In genomic region chr2:151616760-151617339, GRCh38 we compare ENCODE assay signal across 23 cellular contexts.
"Had no signal": no experiment of that assay in that cellular context is flagged by ENCODE, and none has a peak within 500 bp of the region (broad histone marks: within the 10 kb centered on the region; RNA-seq: fewer than 3 reads in every experiment).

No MANE protein-coding gene starts in this region.

- H3K9me3 Mint-ChIP-seq: activated CD8-positive, alpha-beta T cell treated with anti-CD3 and anti-CD28 coated beads for 36 hours; activated naive CD8-positive, alpha-beta T cell treated with anti-CD3 and anti-CD28 coated beads, Interleukin-2, amount 50 U/mL, for 24 hours; activated T-helper 17 cell treated with anti-CD3 and anti-CD28 coated beads, Interleukin-2, amount 50 U/mL, for 72 hours; natural killer cell had no signal

- DNase-seq: activated CD4-positive, alpha-beta T cell treated with anti-CD3 and anti-CD28 coated beads, Interleukin-2, amount 10 ng/mL, durations not matched to agents 24 days and 14 days; activated CD8-positive, alpha-beta T cell treated with anti-CD3 and anti-CD28 coated beads for 36 hours; activated naive CD4-positive, alpha-beta T cell treated with Interleukin-2 at 50 U/mL for 16 hours; activated naive CD8-positive, alpha-beta T cell treated with anti-CD3 and anti-CD28 coated beads, Interleukin-2, amount 50 U/mL, for 24 hours; activated T-cell treated with anti-CD3 and anti-CD28 coated beads, Interleukin-2, amount 50 U/mL, for 1 hour; anterior cingulate cortex; effector CD4-positive, alpha-beta T cell; foreskin keratinocyte; hypothalamus; kidney; natural killer cell; retina; stimulated activated CD4-positive, alpha-beta T cell treated with anti-CD3 and anti-CD28 coated beads, Interleukin-12 subunit alpha, Interleukin-12 subunit beta, amount 100 ng/mL, for 4 hours; stimulated activated CD4-positive, alpha-beta T cell treated with anti-CD3 and anti-CD28 coated beads, Interleukin-1b, Interleukin-23, amount 100 ng/mL, for 48 hours; stimulated activated naive CD4-positive, alpha-beta T cell treated with Interleukin-2 at 50 U/mL for 16 hours; T-helper 1 cell; T1000; thyroid gland had no signal

- H3K36me3 Mint-ChIP-seq: natural killer cell had no signal

- H3K4me3 ChIP-seq: coronary artery, lung, thyroid gland had no signal

- FAIRE-seq: kidney had no signal

- H3K27me3 ChIP-seq: foreskin keratinocyte, neutrophil, thyroid gland had no signal

- H3K27ac Mint-ChIP-seq: activated CD4-positive, alpha-beta T cell treated with anti-CD3 and anti-CD28 coated beads, Interleukin-2, amount 10 ng/mL, durations not matched to agents 24 days and 14 days; activated CD8-positive, alpha-beta T cell treated with anti-CD3 and anti-CD28 coated beads for 36 hours; activated naive CD8-positive, alpha-beta T cell treated with anti-CD3 and anti-CD28 coated beads, Interleukin-2, amount 50 U/mL, for 24 hours; activated T-helper 17 cell treated with anti-CD3 and anti-CD28 coated beads, Interleukin-2, amount 50 U/mL, for 72 hours; natural killer cell had no signal

- H3K36me3 ChIP-seq: neutrophil, thyroid gland had no signal

- H3K9me3 ChIP-seq: neutrophil, thyroid gland had no signal

- H3K27ac ChIP-seq: coronary artery, foreskin keratinocyte, neutrophil, thyroid gland had no signal

- H3K27me3 Mint-ChIP-seq: activated CD8-positive, alpha-beta T cell treated with anti-CD3 and anti-CD28 coated beads for 36 hours; activated naive CD8-positive, alpha-beta T cell treated with anti-CD3 and anti-CD28 coated beads, Interleukin-2, amount 50 U/mL, for 24 hours; activated T-helper 17 cell treated with anti-CD3 and anti-CD28 coated beads, Interleukin-2, amount 50 U/mL, for 72 hours had no signal

- H3K4me3 Mint-ChIP-seq: activated CD4-positive, alpha-beta T cell treated with anti-CD3 and anti-CD28 coated beads, Interleukin-2, amount 10 ng/mL, durations not matched to agents 24 days and 14 days; activated CD8-positive, alpha-beta T cell treated with anti-CD3 and anti-CD28 coated beads for 36 hours; activated naive CD8-positive, alpha-beta T cell treated with anti-CD3 and anti-CD28 coated beads, Interleukin-2, amount 50 U/mL, for 24 hours; activated T-helper 17 cell treated with anti-CD3 and anti-CD28 coated beads, Interleukin-2, amount 50 U/mL, for 72 hours; natural killer cell had no signal

- ATAC-seq: activated CD8-positive, alpha-beta T cell treated with anti-CD3 and anti-CD28 coated beads for 36 hours; activated naive CD8-positive, alpha-beta T cell treated with anti-CD3 and anti-CD28 coated beads, Interleukin-2, amount 50 U/mL, for 24 hours; activated T-helper 17 cell treated with anti-CD3 and anti-CD28 coated beads, Interleukin-2, amount 50 U/mL, for 72 hours; foreskin keratinocyte; left lobe of liver; natural killer cell had no signal

- H3K4me1 ChIP-seq: foreskin keratinocyte, thyroid gland had no signal
